34 cellular contexts compared by ENCODE assay signal in genomic region chr15:61016087-61016486, GRCh38.
"Had no signal": no experiment of that assay in that cellular context is flagged by ENCODE, and none has a peak within 500 bp of the region (broad histone marks: within the 10 kb centered on the region; RNA-seq: fewer than 3 reads in every experiment).

No MANE protein-coding gene starts in this region.

- H3K36me3 ChIP-seq: MG63 had no signal

- H3K9me3 ChIP-seq: MG63 had no signal

- H3K4me3 ChIP-seq: MG63 had no signal

- DNase-seq: Karpas-422, Kasumi-1, MG63, MM.1S, MV-4-11, NCI-H1048, NCI-H1092, NCI-H1092 treated with DMSO at 0.1 percent for 48 hours, NCI-H1105, NCI-H1105 treated with DMSO at 0.1 percent for 48 hours, NCI-H1417, NCI-H1417 treated with DMSO at 0.1 percent for 48 hours, NCI-H1436, NCI-H1436 treated with DMSO at 0.1 percent for 48 hours, NCI-H146, NCI-H1694, NCI-H1694 treated with DMSO at 0.1 percent for 48 hours, NCI-H187, NCI-H187 treated with DMSO at 0.1 percent for 48 hours, NCI-H1930, NCI-H2029, NCI-H2029 treated with DMSO at 0.1 percent for 48 hours, NCI-H2081, NCI-H2081 treated with DMSO at 0.1 percent for 48 hours, NCI-H2107, NCI-H2171, NCI-H2171 treated with DMSO at 0.1 percent for 48 hours, NCI-H2227 treated with DMSO at 0.1 percent for 48 hours, NCI-H226, NCI-H345, NCI-H446, NCI-H446 treated with DMSO at 0.1 percent for 48 hours, NCI-H510A, NCI-H510A treated with DMSO at 0.1 percent for 48 hours had no signal
